Comparison of ENCODE assay signal across 15 cellular contexts in the genomic region with DNA sequence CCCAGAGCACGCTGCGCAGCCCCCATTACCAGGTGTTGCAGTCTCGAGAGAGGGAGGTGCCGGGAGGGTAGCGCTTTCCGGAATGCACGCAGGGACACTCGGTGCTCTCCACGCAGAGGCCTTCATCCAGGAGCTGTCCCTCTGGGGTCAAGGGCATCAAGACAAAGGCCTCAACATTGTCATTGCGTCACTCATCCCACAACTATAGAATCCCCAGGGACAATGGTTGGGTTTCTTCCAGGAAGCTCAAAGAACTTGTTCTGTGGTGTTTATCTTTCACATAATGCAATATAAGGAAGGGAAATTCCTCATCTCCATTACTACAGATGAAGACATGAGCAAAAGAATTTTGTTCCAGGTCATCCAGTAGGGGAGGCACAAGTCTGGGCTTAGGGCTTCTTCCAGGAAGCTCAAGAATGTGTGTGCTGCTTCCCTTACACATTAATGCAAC. TPM values are rescaled to one million over a fixed set of nuclear protein-coding genes. Genes with fewer than 3 reads are reported as not detected.
DNase-seq lines count a peak whose midpoint lies in the region; ATAC-seq, FAIRE-seq and TF ChIP-seq lines count a peak whose summit lies in the region.
"Had no signal": no experiment of that assay in that cellular context is flagged by ENCODE, and none has a peak within 500 bp of the region (broad histone marks: within the 10 kb centered on the region; RNA-seq: fewer than 3 reads in every experiment).

No MANE protein-coding gene starts in this region.

- H3K36me3 ChIP-seq in heart left ventricle = peaks cover 0 to 52% (median 10%) of the 10 kb centered on the region in 9 donors
- H3K36me3 ChIP-seq in kidney (ENCODE audit: control insufficient read depth in 1 of 2, insufficient read depth in 2 of 2, low read length in 2 of 2) = no peaks in the 10 kb centered on the region
- H3K36me3 ChIP-seq in SJCRH30 = no peaks in the 10 kb centered on the region
- no peaks in the 10 kb centered on the region for H3K36me3 ChIP-seq in pancreas

- peaks cover 36% of the 10 kb centered on the region for H3K27me3 Mint-ChIP-seq in dendritic cell treated with granulocyte-macrophage colony-stimulating factor and Interleukin-4, amounts not matched to agents 40 ng/mL and 50 ng/mL, for 4 days

- no peak overlapping the region for H3K9ac ChIP-seq in kidney (ENCODE audit: low read length in 2 of 2)

- peaks cover 90% of the 10 kb centered on the region for H3K4me1 Mint-ChIP-seq in dendritic cell treated with granulocyte-macrophage colony-stimulating factor and Interleukin-4, amounts not matched to agents 40 ng/mL and 50 ng/mL, for 4 days (ENCODE audit: low read depth)

- no peaks in the 10 kb centered on the region for H3K9me3 Mint-ChIP-seq in dendritic cell treated with granulocyte-macrophage colony-stimulating factor and Interleukin-4, amounts not matched to agents 40 ng/mL and 50 ng/mL, for 4 days

- H3K4me1 ChIP-seq in heart left ventricle (peaks cover 11 to 67% (median 39%) of the 10 kb centered on the region in 12 donors), kidney (ENCODE audit: control insufficient read depth in 1 of 2, insufficient read depth in 1 of 2, low read depth in 1 of 2, low read length in 2 of 2) (peaks cover 11 to 22% of the 10 kb centered on the region in 2 donors), SJCRH30 (peaks cover 4% of the 10 kb centered on the region; the same call in 1 of the 2 replicates), pancreas (no peaks in the 10 kb centered on the region)

- H3K4me3 ChIP-seq in heart left ventricle (no peak overlapping the region), kidney (ENCODE audit: low read length in 2 of 2) (no peak overlapping the region), SJCRH30 (no peak overlapping the region), pancreas (no peak overlapping the region)
- H3K4me3 ChIP-seq: K562 had no signal

- H3K27ac ChIP-seq in heart left ventricle (peak overlapping the region in 11 of 12 donors; percentile 42 to 87 (median 67)), kidney (ENCODE audit: low read depth in 2 of 2, low read length in 2 of 2) (peak overlapping the region; percentile 73 to 79), SJCRH30 (no peak overlapping the region), pancreas (no peak overlapping the region)
- H3K27ac ChIP-seq: RWPE1 had no signal

- WGBS in heart left ventricle, 4 donors = 49 to 71% (median 66%) methylated on average over 10 of the region's 10 CpGs
- WGBS in pancreas, 2 donors = 84 to 89% methylated on average over 10 of the region's 10 CpGs

- ATAC-seq in heart left ventricle (peak; percentile 10 to 60 (median 27)), HG02798 (IDR thresholded peaks at IDR 0.05; ENCODE audit: poor library complexity, unreplicated experiment) (no peak), pancreas (no peak)
- ATAC-seq: activated CD4-positive, CD25-positive, alpha-beta regulatory T cell treated with anti-CD3 and anti-CD28 coated beads, Interleukin-2, amount 50 U/mL, for 24 hours; K562; naive thymus-derived CD4-positive, alpha-beta T cell had no signal

- TF ChIP-seq POLR2A in heart left ventricle (IDR thresholded peaks at IDR 0.05) = no peak

- peak in 3 of 5 donors; percentile 42 to 69 (median 55) for DNase-seq in heart left ventricle
- no peak for DNase-seq in cardiac septum (ENCODE audit: low spot score)
- no peak for DNase-seq in kidney
- DNase-seq in SJCRH30 = no peak
- no peak for DNase-seq in pancreas
- DNase-seq in activated naive CD4-positive, alpha-beta T cell treated with Interleukin-2 at 50 U/mL for 16 hours = no peak
- DNase-seq: naive thymus-derived CD4-positive, alpha-beta T cell; stimulated activated CD4-positive, alpha-beta T cell treated with anti-CD3 and anti-CD28 coated beads, Interleukin-15, amount 100 ng/mL, for 24 hours had no signal

- H3K27me3 ChIP-seq in heart left ventricle (peaks cover 0 to 11% (median 0%) of the 10 kb centered on the region in 9 donors), SJCRH30 (no peaks in the 10 kb centered on the region), pancreas (peaks cover 0 to 7% (median 0%) of the 10 kb centered on the region in 4 donors)

- H3K9me3 ChIP-seq in heart left ventricle = no peaks in the 10 kb centered on the region
- no peaks in the 10 kb centered on the region for H3K9me3 ChIP-seq in kidney (ENCODE audit: control insufficient read depth in 1 of 2, low read length in 2 of 2)
- H3K9me3 ChIP-seq in SJCRH30 (replicated peaks) = no peaks in the 10 kb centered on the region
- no peaks in the 10 kb centered on the region for H3K9me3 ChIP-seq in pancreas

- H3K27ac Mint-ChIP-seq in dendritic cell treated with granulocyte-macrophage colony-stimulating factor and Interleukin-4, amounts not matched to agents 40 ng/mL and 50 ng/mL, for 4 days = peak overlapping the region; percentile 59
- H3K27ac Mint-ChIP-seq: naive thymus-derived CD4-positive, alpha-beta T cell had no signal

- peak in 7 of 12 donors; percentile 17 to 45 (median 32) for TF ChIP-seq CTCF in heart left ventricle (IDR thresholded peaks at IDR 0.05)
- TF ChIP-seq CTCF in kidney (IDR thresholded peaks at IDR 0.05; ENCODE audit: borderline replicate concordance, extremely low read depth, insufficient read depth) = peak; percentile 22
- TF ChIP-seq CTCF in pancreas (IDR thresholded peaks at IDR 0.05) = no peak

- H3K4me3 Mint-ChIP-seq in dendritic cell treated with granulocyte-macrophage colony-stimulating factor and Interleukin-4, amounts not matched to agents 40 ng/mL and 50 ng/mL, for 4 days = no peak overlapping the region
- H3K4me3 Mint-ChIP-seq: naive thymus-derived CD4-positive, alpha-beta T cell had no signal

- no peaks in the 10 kb centered on the region for H3K36me3 Mint-ChIP-seq in dendritic cell treated with granulocyte-macrophage colony-stimulating factor and Interleukin-4, amounts not matched to agents 40 ng/mL and 50 ng/mL, for 4 days (ENCODE audit: low read depth)
- H3K36me3 Mint-ChIP-seq: naive thymus-derived CD4-positive, alpha-beta T cell had no signal

- intact Hi-C loops in heart left ventricle (cut with DNase I) = loop anchor here in 5 of 10 donors (5.0 to 10.0 kb wide), 4 partner anchors 50 to 125 kb away; a partner anchor contains a TSS
- intact Hi-C loops in cardiac septum (cut with DNase I) = no loop called here
- intact Hi-C loops in dendritic cell treated with granulocyte-macrophage colony-stimulating factor and Interleukin-4, amounts not matched to agents 40 ng/mL and 50 ng/mL, for 4 days (cut with micrococcal nuclease) = no loop called here
- intact Hi-C loops in kidney (cut with DNase I) = no loop called here
- intact Hi-C loops in pancreas (cut with DNase I) = no loop called here

- no peak for FAIRE-seq in kidney (lab: Jason Lieb, UNC)
- no peak for FAIRE-seq in pancreas (lab: Jason Lieb, UNC)
- FAIRE-seq: colon, K562 had no signal

RNA-seq across cellular contexts. Expression of a gene that starts 52.1 kb away (rescaled TPM):
- total RNA-seq in heart left ventricle (100 to 1,000 TPM; 187 to 503 (median 258) TPM), cardiac septum (350 TPM), kidney (183 TPM), pancreas (10 to 100 TPM; 21.8 to 53.1 (median 32.1) TPM)
- polyA plus RNA-seq in heart left ventricle (100 to 1,000 TPM; 125 to 215 TPM), kidney (ENCODE audit: insufficient read depth, low read depth, low replicate concordance) (9.6 TPM), pancreas (10 to 100 TPM; 15.9 to 25.6 TPM)
- total RNA-seq in SJCRH30 (2014; rRNA removed; shearing (Covaris generic)) = 0.35 and 0.73 TPM in 2 replicates
- total RNA-seq: A673 had no signal
- polyA plus RNA-seq: K562; naive thymus-derived CD4-positive, alpha-beta T cell had no signal

Comparison
In these comparisons a context has a peak if more than half of its experiments do, and no peak if none do; other contexts are left out.
1. DNase-seq: peak in heart left ventricle (3 of 5); none in cardiac septum (single experiment), kidney (single experiment), SJCRH30 (0 of 2), pancreas (0 of 6) and activated naive CD4-positive, alpha-beta T cell treated with Interleukin-2 at 50 U/mL for 16 hours (single experiment).
2. ATAC-seq: peak in heart left ventricle (4 of 4); none in HG02798 (single experiment) and pancreas (0 of 4).
3. H3K27ac ChIP-seq: peak in heart left ventricle (11 of 12) and kidney (2 of 2); none in SJCRH30 (single experiment) and pancreas (0 of 4).
4. CTCF ChIP-seq: peak in heart left ventricle (7 of 12) and kidney (single experiment); none in pancreas (0 of 4).
5. RNA of a gene that starts 52.1 kb away (total RNA-seq): 350 TPM in cardiac septum (single experiment), 187 to 503 TPM in heart left ventricle, 183 TPM in kidney (single experiment) and 21.8 to 53.1 TPM in pancreas; 0.35 to 0.73 TPM in SJCRH30; every median in the first group is over 10 times any median in the second.